8 cellular contexts compared by ENCODE assay signal in genomic region chr2:43075906-43076585, GRCh38.
A peak's percentile ranks its signal among the peaks of the same experiment; 100 is the strongest.
DNase-seq lines count a peak whose midpoint lies in the region; ATAC-seq, FAIRE-seq and TF ChIP-seq lines count a peak whose summit lies in the region.
"Had no signal": no experiment of that assay in that cellular context is flagged by ENCODE, and none has a peak within 500 bp of the region (broad histone marks: within the 10 kb centered on the region; RNA-seq: fewer than 3 reads in every experiment).

No MANE protein-coding gene starts in this region.

- no peak overlapping the region; the same call in 1 of the 2 replicates for H4K8ac ChIP-seq in H1 (ENCODE audit: extremely low read depth, insufficient read depth, low read length)

- H3K4me3 ChIP-seq in PC-3 (ENCODE audit: low read length) (no peak overlapping the region), H1 (ENCODE audit: extremely low read depth in 1 of 4, insufficient read depth in 2 of 4, low read depth in 3 of 4, low read length in 4 of 4) (no peak overlapping the region), mucosa of descending colon (no peak overlapping the region)

- no peak overlapping the region for H3K4ac ChIP-seq in H1 (replicated peaks; ENCODE audit: insufficient read length, low read depth, low read length)

- DNase-seq in PC-3: peak; percentile 85
- no peak for DNase-seq in H1 (ENCODE audit: low read depth in 1 of 2, low spot score in 2 of 2)
- DNase-seq in mucosa of descending colon: no peak
- peak; percentile 65 for DNase-seq in urothelium cell line (ENCODE audit: low spot score)
- no peak for DNase-seq in NCI-H1417 treated with DMSO at 0.1 percent for 48 hours (lab: John Stamatoyannopoulos, UW)
- no peak for DNase-seq in NCI-H1436 (lab: John Stamatoyannopoulos, UW)
- no peak for DNase-seq in activated CD8-positive, alpha-beta memory T cell treated with anti-CD3 and anti-CD28 coated beads, Interleukin-2, amount 50 U/mL, for 4 hours
- DNase-seq: MM.1S had no signal

- no peak overlapping the region for H3K56ac ChIP-seq in H1 (replicated peaks; ENCODE audit: insufficient read length, low read depth, low read length)

- TF ChIP-seq RAD21 in H1 (IDR thresholded peaks at IDR 0.05 in 1 of 2, conservative IDR thresholded peaks at IDR 0.05 in 1 of 2; ENCODE audit: low read depth in 2 of 2, low read length in 2 of 2): no peak

- POLR2A ChIA-PET in PC-3 (lab: Charles Lee; ENCODE audit: unreplicated experiment): no interaction called here
- POLR2A ChIA-PET in H1 (lab: Charles Lee; ENCODE audit: partially characterized antibody): no interaction called here

- H3K14ac ChIP-seq in H1 (ENCODE audit: insufficient read length): no peak overlapping the region

- no peak overlapping the region for H3K23ac ChIP-seq in H1 (ENCODE audit: insufficient read length)

- no peak overlapping the region for H2BK12ac ChIP-seq in H1 (ENCODE audit: low read depth, low read length)

- H3K9me3 ChIP-seq in PC-3 (ENCODE audit: low read length) (no peaks in the 10 kb centered on the region), H1 (ENCODE audit: insufficient read depth in 2 of 2, low read depth in 1 of 2, low read length in 1 of 2) (no peaks in the 10 kb centered on the region), mucosa of descending colon (no peaks in the 10 kb centered on the region)

- H2BK120ac ChIP-seq in H1 (replicated peaks; ENCODE audit: low read depth, low read length): no peak overlapping the region

- no peak overlapping the region for H2BK5ac ChIP-seq in H1 (ENCODE audit: low read depth, low read length)

- peaks cover 3% of the 10 kb centered on the region for H3F3A ChIP-seq in PC-3 (ENCODE audit: low read length, unreplicated experiment)

- no peak overlapping the region for H4K5ac ChIP-seq in H1 (ENCODE audit: insufficient read length, low read depth, low read length)

- H3K36me3 ChIP-seq in PC-3 (ENCODE audit: low read depth, low read length): no peaks in the 10 kb centered on the region
- no peaks in the 10 kb centered on the region for H3K36me3 ChIP-seq in H1 (ENCODE audit: control insufficient read depth in 2 of 4, insufficient read depth in 4 of 4, low read length in 3 of 4)
- H3K36me3 ChIP-seq in mucosa of descending colon (ENCODE audit: low read depth): no peaks in the 10 kb centered on the region

- 0 out of 2 replicates have a peak, but pooled peaks cover 2% of the 10 kb centered on the region for H3K23me2 ChIP-seq in H1 (ENCODE audit: low read depth, low read length)

- BruUV-seq in PC-3 (replicated peaks; lab: Mats Ljungman, UMichigan): no TSS peak

- H4K20me1 ChIP-seq in PC-3 (ENCODE audit: low read length) (no peaks in the 10 kb centered on the region), H1 (replicated peaks in 1 of 2; ENCODE audit: control insufficient read depth in 1 of 2, insufficient read depth in 2 of 2, low read length in 2 of 2) (no peaks in the 10 kb centered on the region)

- H3K79me1 ChIP-seq in H1 (ENCODE audit: low read depth, low read length): no peaks in the 10 kb centered on the region

- no peaks in the 10 kb centered on the region for H3K9me2 ChIP-seq in PC-3 (replicated peaks; ENCODE audit: low read length)

- H3K18ac ChIP-seq in H1 (ENCODE audit: extremely low read depth, low read length): no peak overlapping the region

- H2AFZ ChIP-seq in PC-3 (ENCODE audit: low read length) (no peak overlapping the region), H1 (ENCODE audit: low read length) (no peak overlapping the region)

- FAIRE-seq in H1 (lab: Jason Lieb, UNC) (no peak), urothelium cell line (lab: Jason Lieb, UNC) (no peak)

- intact Hi-C loops in PC-3 (cut with micrococcal nuclease): loop anchor here (1.0 to 10.0 kb wide), 4 partner anchors 34 to 149 kb away; partner anchors contain the start of gene ZFP36L2
- intact Hi-C loops in mucosa of descending colon (cut with DNase I, micrococcal nuclease): no loop called here

- CTCF ChIA-PET in PC-3 (lab: Charles Lee): no interaction called here
- CTCF ChIA-PET in H1 (lab: Charles Lee; ENCODE audit: partially characterized antibody): interaction anchor here (0.6 to 1.3 kb wide), 2 partner anchors 21 to 137 kb away, joined by 3 to 4 read pairs; no protein-coding TSS in a partner anchor

- ATAC-seq in PC-3: peak; percentile 30
- peak; percentile 14 for ATAC-seq in mucosa of descending colon

- TF ChIP-seq EP300 in H1 (IDR thresholded peaks at IDR 0.05; ENCODE audit: borderline replicate concordance in 1 of 2, low read depth in 2 of 2, low read length in 2 of 2): no peak

- H3K4me2 ChIP-seq in PC-3 (ENCODE audit: low read length): peak overlapping the region; percentile 54
- H3K4me2 ChIP-seq in H1 (ENCODE audit: insufficient read depth in 1 of 2, low read depth in 2 of 2, low read length in 2 of 2): no peak overlapping the region

- no peak overlapping the region for H2BK20ac ChIP-seq in H1 (ENCODE audit: low read length)

- H3K4me1 ChIP-seq in PC-3 (ENCODE audit: insufficient read depth, low read length): peaks cover 54% of the 10 kb centered on the region
- peaks cover 0 to 3% (median 0%) of the 10 kb centered on the region in 4 experiments; a peak in 2 of 7 replicates for H3K4me1 ChIP-seq in H1 (replicated peaks in 1 of 4; ENCODE audit: control insufficient read depth in 3 of 4, insufficient read depth in 4 of 4, low read length in 3 of 4)
- peaks cover 3% of the 10 kb centered on the region for H3K4me1 ChIP-seq in mucosa of descending colon (ENCODE audit: low read depth)

- TF ChIP-seq CTCF in PC-3 (conservative IDR thresholded peaks at IDR 0.05; ENCODE audit: low read depth, low read length) (no peak), H1 (IDR thresholded peaks at IDR 0.05; ENCODE audit: control extremely low read depth in 1 of 3, insufficient read depth in 1 of 3, low read depth in 1 of 3, low read length in 3 of 3) (no peak), mucosa of descending colon (IDR thresholded peaks at IDR 0.05) (no peak)

- WGBS in H1 (ENCODE audit: extremely low coverage in 1 of 2, insufficient coverage in 1 of 2, insufficient read length in 1 of 2, insufficient replicate concordance in 2 of 2, low coverage in 1 of 2, low lambda C conversion rate in 2 of 2, missing lambda C conversion rate in 1 of 2), 2 experiments: 76% methylated on average over 3 of the region's 3 CpGs; no CpG with 5 or more reads in 1 of the 2 experiments

- H3K27me3 ChIP-seq in PC-3 (ENCODE audit: low read length): no peaks in the 10 kb centered on the region
- H3K27me3 ChIP-seq in H1 (replicated peaks in 1 of 4; ENCODE audit: control insufficient read depth in 3 of 4, extremely low read depth in 1 of 4, insufficient read depth in 3 of 4, low read length in 3 of 4): no peaks in the 10 kb centered on the region

- no peak for TF ChIP-seq POLR2A in H1 (IDR thresholded peaks at IDR 0.05; ENCODE audit: control extremely low read depth in 1 of 2, low read depth in 2 of 2, low read length in 2 of 2)

- H3K79me2 ChIP-seq in PC-3 (ENCODE audit: low read length) (peaks cover 6% of the 10 kb centered on the region), H1 (ENCODE audit: control insufficient read depth in 1 of 2, insufficient read depth in 2 of 2, low read length in 2 of 2) (no peaks in the 10 kb centered on the region)

- H3K9ac ChIP-seq in PC-3 (ENCODE audit: low read length) (peak overlapping the region; percentile 81), H1 (replicated peaks in 1 of 4; ENCODE audit: extremely low read depth in 1 of 4, low read depth in 3 of 4, low read length in 3 of 4) (no peak overlapping the region)

- no peak overlapping the region for H2AK5ac ChIP-seq in H1 (ENCODE audit: low read depth, low read length)

- H4K91ac ChIP-seq in H1 (replicated peaks; ENCODE audit: insufficient read length, low read length): no peak overlapping the region

- H3K27ac ChIP-seq in PC-3 (ENCODE audit: low read length) (peak overlapping the region; percentile 98), H1 (ENCODE audit: low read depth, low read length) (no peak overlapping the region)

- H2BK15ac ChIP-seq in H1 (ENCODE audit: low read length): 0 out of 2 replicates have a peak overlapping the region, but pooled peaks have one; percentile 61

TF ChIP-seq in H1, 55 proteins besides CTCF, POLR2A, EP300 and RAD21:
- no peak for TF ChIP-seq EGR1 (IDR thresholded peaks at IDR 0.05; ENCODE audit: borderline replicate concordance, low read depth, low read length)
- TF ChIP-seq NRF1 (IDR thresholded peaks at IDR 0.05; ENCODE audit: low read depth, low read length): no peak
- TF ChIP-seq NANOG (IDR thresholded peaks at IDR 0.05; ENCODE audit: insufficient read depth, low read depth, low read length, poor library complexity, severe bottlenecking): no peak

Comparison
In these comparisons a context has a peak if more than half of its experiments do, and no peak if none do; other contexts are left out.
1. DNase-seq: peak in PC-3 (single experiment) and urothelium cell line (single experiment); none in H1 (0 of 2), mucosa of descending colon (0 of 3), NCI-H1417 treated with DMSO at 0.1 percent for 48 hours (single experiment), NCI-H1436 (single experiment) and activated CD8-positive, alpha-beta memory T cell treated with anti-CD3 and anti-CD28 coated beads, Interleukin-2, amount 50 U/mL, for 4 hours (single experiment).